Comparison of ENCODE assay signal across 8 cellular contexts in the genomic region with DNA sequence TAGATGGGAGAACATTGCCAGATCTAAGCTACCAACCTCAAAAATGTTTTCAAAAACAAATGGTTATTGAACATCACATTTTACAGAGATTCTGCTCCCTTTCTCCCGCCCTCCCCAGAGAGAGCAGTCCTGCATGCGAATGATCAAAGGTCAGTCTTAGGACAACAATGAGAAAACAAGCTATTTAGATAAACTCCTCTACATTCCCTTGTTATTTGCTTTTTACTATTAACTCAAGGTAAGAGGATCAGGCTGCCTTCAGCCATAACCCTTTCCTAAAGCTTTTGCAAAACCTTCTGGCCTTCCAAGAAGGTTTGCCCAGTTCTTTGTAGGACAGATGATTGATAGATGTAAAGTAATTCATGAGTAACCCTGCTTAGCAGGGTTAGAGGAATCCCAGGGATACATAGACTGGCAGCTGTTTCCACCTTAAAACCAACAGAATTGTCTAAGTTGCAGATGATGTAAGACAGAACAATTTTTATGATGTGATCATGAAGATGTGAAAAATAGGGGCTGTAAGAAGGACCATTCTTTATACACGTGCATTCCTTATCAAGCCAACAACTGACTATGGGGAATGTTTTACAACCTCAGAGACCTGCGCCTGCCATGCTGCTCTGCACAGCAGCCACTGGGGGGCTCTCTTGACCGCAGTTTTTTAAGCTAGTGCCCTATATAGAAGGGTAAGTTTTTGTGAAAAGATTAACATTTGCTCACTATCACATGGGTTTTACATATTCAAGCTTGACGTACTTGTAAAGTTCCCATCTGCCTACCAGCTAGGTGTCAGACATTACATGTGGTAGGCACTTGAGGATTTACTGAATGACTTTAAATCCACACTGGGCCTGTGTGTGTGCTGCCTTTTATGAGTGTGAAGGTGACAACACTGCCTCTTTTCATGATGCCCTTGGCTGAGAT. TPM values are rescaled to one million over a fixed set of nuclear protein-coding genes. Genes with fewer than 3 reads are reported as not detected.
DNase-seq lines count a peak whose midpoint lies in the region; ATAC-seq lines count a peak whose summit lies in the region.

No MANE protein-coding gene starts in this region.

- H2BK12ac ChIP-seq in mesenchymal stem cell (ENCODE audit: low read length in 2 of 2), result no peak overlapping the region

- no peak overlapping the region for H2BK15ac ChIP-seq in mesenchymal stem cell (ENCODE audit: low read depth, poor library complexity, severe bottlenecking)

- no peak overlapping the region for H3K4me3 ChIP-seq in mesenchymal stem cell (ENCODE audit: insufficient read depth in 1 of 2, low read depth in 1 of 2, low read length in 2 of 2)

- H4K8ac ChIP-seq in mesenchymal stem cell (ENCODE audit: low read length), result no peak overlapping the region

- H3K36me3 ChIP-seq in mesenchymal stem cell (ENCODE audit: control insufficient read depth in 1 of 2, insufficient read depth in 2 of 2, low read depth in 1 of 2, low read length in 2 of 2), result peaks cover 0 to 3% of the 10 kb centered on the region in 2 experiments

- no peak overlapping the region for H2AFZ ChIP-seq in mesenchymal stem cell (ENCODE audit: low read depth, low read length)

- no peak overlapping the region for H3K23ac ChIP-seq in mesenchymal stem cell (ENCODE audit: low read length in 2 of 2)

- no peak overlapping the region for H2BK120ac ChIP-seq in mesenchymal stem cell (ENCODE audit: low read depth, low read length)

- no peak overlapping the region for H3K4ac ChIP-seq in mesenchymal stem cell (ENCODE audit: low read depth in 1 of 2, low read length in 2 of 2)

- peaks cover 27% of the 10 kb centered on the region for H3K4me1 ChIP-seq in mesenchymal stem cell (ENCODE audit: control insufficient read depth, insufficient read depth, low read depth, low read length)

- ATAC-seq in HG03108 (IDR thresholded peaks at IDR 0.05; ENCODE audit: unreplicated experiment), result peak; percentile 45

- no peak overlapping the region for H2BK5ac ChIP-seq in mesenchymal stem cell (ENCODE audit: low read depth, low read length, poor library complexity, severe bottlenecking)

- H4K91ac ChIP-seq in mesenchymal stem cell (ENCODE audit: low read length), result no peak overlapping the region

- no peak overlapping the region for H3K14ac ChIP-seq in mesenchymal stem cell (ENCODE audit: low read length in 2 of 2)

- no peaks in the 10 kb centered on the region for H3K9me3 ChIP-seq in mesenchymal stem cell (ENCODE audit: control insufficient read depth, low read length)

- no peak overlapping the region for H2AK5ac ChIP-seq in mesenchymal stem cell (ENCODE audit: low read length, severe bottlenecking)

- no peak overlapping the region for H3K27ac ChIP-seq in mesenchymal stem cell (ENCODE audit: low read length, poor library complexity, severe bottlenecking)

- peak; percentile 55 for DNase-seq in SIG-M5 treated with dmso at 0.1 percent for 504 hours (lab: John Stamatoyannopoulos, UW; ENCODE audit: unreplicated experiment)
- DNase-seq in SIG-M5 (lab: John Stamatoyannopoulos, UW), result no peak
- DNase-seq in NCI-H510A treated with DMSO at 0.1 percent for 48 hours (lab: John Stamatoyannopoulos, UW), result peak; percentile 68
- peak; percentile 78 for DNase-seq in activated CD4-positive, alpha-beta T cell treated with anti-CD3 and anti-CD28 coated beads for 48 hours
- peak; percentile 53 for DNase-seq in effector CD8-positive, alpha-beta T cell (lab: John Stamatoyannopoulos, UW)
- peak; percentile 73 for DNase-seq in mesenchymal stem cell
- peak; percentile 32 to 36 for DNase-seq in stimulated activated CD8-positive, alpha-beta memory T cell treated with anti-CD3 and anti-CD28 coated beads, Interleukin-2, amount 100 ng/mL, for 48 hours (ENCODE audit: low read depth in 2 of 2)

- WGBS in mesenchymal stem cell, result 33% methylated on average over 4 of the region's 6 CpGs

- H3K79me1 ChIP-seq in mesenchymal stem cell (replicated peaks; ENCODE audit: low read length, poor library complexity, severe bottlenecking), result peaks cover 12% of the 10 kb centered on the region

- peaks cover 0 to 12% of the 10 kb centered on the region in 2 experiments for H3K27me3 ChIP-seq in mesenchymal stem cell (ENCODE audit: control insufficient read depth in 1 of 2, insufficient read depth in 1 of 2, low read length in 2 of 2)

- no peak overlapping the region for H3K9ac ChIP-seq in mesenchymal stem cell (ENCODE audit: low read length)

- H3K18ac ChIP-seq in mesenchymal stem cell (ENCODE audit: low read depth in 1 of 2, low read length in 2 of 2), result no peak overlapping the region

- H3K4me2 ChIP-seq in mesenchymal stem cell (ENCODE audit: low read length, poor library complexity, severe bottlenecking), result no peak overlapping the region

RNA-seq across cellular contexts. Expression of a gene that starts 2.3 kb away (rescaled TPM):
- polyA plus RNA-seq in mesenchymal stem cell (2013, experiment 1 of 2), result 0.80 TPM
- 0.89 TPM for polyA plus RNA-seq in mesenchymal stem cell (2013, experiment 2 of 2)
